In the genomic region with DNA sequence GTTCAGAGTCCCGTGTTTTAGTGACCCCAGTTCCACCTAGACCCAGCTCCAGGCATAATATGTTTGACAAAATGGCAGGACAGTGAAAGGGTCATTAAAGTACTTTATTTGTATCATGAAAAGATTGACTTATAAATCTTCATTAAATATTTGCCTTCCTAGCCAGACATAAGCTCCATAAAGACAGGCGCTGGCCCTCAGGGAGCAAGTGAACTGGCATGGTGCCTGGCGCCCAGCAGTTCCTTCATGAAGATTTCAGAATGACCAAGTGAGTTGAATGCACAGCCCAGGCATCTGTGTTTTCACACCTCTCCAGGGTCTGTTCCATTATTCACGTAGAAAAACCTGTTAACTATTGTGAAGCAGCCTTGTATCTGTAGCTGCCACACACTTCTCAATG, we compare ENCODE assay signal across 21 cellular contexts.
DNase-seq lines count a peak whose midpoint lies in the region; ATAC-seq, FAIRE-seq and TF ChIP-seq lines count a peak whose summit lies in the region.
"Had no signal": no experiment of that assay in that cellular context is flagged by ENCODE, and none has a peak within 500 bp of the region (broad histone marks: within the 10 kb centered on the region; RNA-seq: fewer than 3 reads in every experiment).

No MANE protein-coding gene starts in this region.

- intact Hi-C loops in tibial artery (cut with DNase I; ENCODE audit: low total_unique reads), result loop anchor here (5.0 kb wide), 1 partner anchor 572 kb away; no protein-coding TSS in a partner anchor

- H3K36me3 ChIP-seq in BE2C, result no peaks in the 10 kb centered on the region
- H3K36me3 ChIP-seq in tibial artery, result no peaks in the 10 kb centered on the region
- H3K36me3 ChIP-seq: sigmoid colon had no signal

- TF ChIP-seq CTCF in BE2C (IDR thresholded peaks at IDR 0.05; ENCODE audit: low read depth, low read length) (no peak), chondrocyte (IDR thresholded peaks at IDR 0.05) (no peak), tibial artery (IDR thresholded peaks at IDR 0.05) (no peak)

- no peak for ATAC-seq in GM19035 (IDR thresholded peaks at IDR 0.05; ENCODE audit: unreplicated experiment)
- ATAC-seq: stimulated activated naive CD8-positive, alpha-beta T cell treated with anti-CD3 and anti-CD28 coated beads, Interleukin-15, amount 100 ng/mL, for 72 hours had no signal

- peaks cover 6% of the 10 kb centered on the region for H3K4me1 ChIP-seq in BE2C
- H3K4me1 ChIP-seq in tibial artery, result peaks cover 0 to 11% (median 4%) of the 10 kb centered on the region in 4 donors

- no peaks in the 10 kb centered on the region for H3K9me3 Mint-ChIP-seq in chondrocyte (ENCODE audit: low read depth)
- H3K9me3 Mint-ChIP-seq: CD4-positive, CD25-positive, alpha-beta regulatory T cell; nephron progenitor cell; stimulated activated naive CD8-positive, alpha-beta T cell treated with anti-CD3 and anti-CD28 coated beads, Interleukin-15, amount 100 ng/mL, for 72 hours had no signal

- TF ChIP-seq POLR2A in GM12892 (IDR thresholded peaks at IDR 0.05; ENCODE audit: low read depth, low read length), result no peak

- no peaks in the 10 kb centered on the region for H3K27me3 ChIP-seq in BE2C
- no peaks in the 10 kb centered on the region for H3K27me3 ChIP-seq in tibial artery

- H3K9me3 ChIP-seq in BE2C (no peaks in the 10 kb centered on the region), tibial artery (no peaks in the 10 kb centered on the region)
- H3K9me3 ChIP-seq: sigmoid colon had no signal

- FAIRE-seq in GM12892 (lab: Jason Lieb, UNC), result no peak

- peaks cover 72% of the 10 kb centered on the region for H3K4me1 Mint-ChIP-seq in chondrocyte (ENCODE audit: low read depth)

- H3K4me3 ChIP-seq in BE2C (ENCODE audit: low read depth, low read length) (no peak overlapping the region), tibial artery (no peak overlapping the region)
- H3K4me3 ChIP-seq: sigmoid colon, SK-N-MC had no signal

- no peak overlapping the region for H3K27ac ChIP-seq in tibial artery
- H3K27ac ChIP-seq: sigmoid colon, SK-N-MC, VCaP had no signal

- H3K27ac Mint-ChIP-seq in chondrocyte (ENCODE audit: unreplicated experiment), result peak overlapping the region; percentile 89
- H3K27ac Mint-ChIP-seq: nephron progenitor cell; stimulated activated naive CD8-positive, alpha-beta T cell treated with anti-CD3 and anti-CD28 coated beads, Interleukin-15, amount 100 ng/mL, for 72 hours had no signal

- peak; percentile 44 for DNase-seq in A172 (ENCODE audit: low spot score)
- DNase-seq in BE2C, result peak; percentile 11
- DNase-seq in NCI-H69 (lab: John Stamatoyannopoulos, UW), result peak; percentile 80
- no peak for DNase-seq in chondrocyte (ENCODE audit: low spot score)
- no peak for DNase-seq in cortex of kidney (lab: John Stamatoyannopoulos, UW)
- DNase-seq in GM12892 (ENCODE audit: insufficient read length), result no peak
- DNase-seq in tibial artery, result no peak
- DNase-seq: activated CD4-positive, alpha-beta T cell treated with anti-CD3 and anti-CD28 coated beads for 48 hours; activated naive CD4-positive, alpha-beta T cell treated with Interleukin-2 at 50 U/mL for 16 hours; activated T-cell treated with anti-CD3 and anti-CD28 coated beads, Interleukin-2, amount 50 U/mL, for 48 hours; CD4-positive, CD25-positive, alpha-beta regulatory T cell; GF-D8; H7; NCI-H1092 treated with DMSO at 0.1 percent for 48 hours; NCI-H2081 treated with DMSO at 0.1 percent for 48 hours; nephron progenitor cell; sigmoid colon; stimulated activated naive CD8-positive, alpha-beta T cell treated with anti-CD3 and anti-CD28 coated beads, Interleukin-15, amount 100 ng/mL, for 72 hours had no signal

- no peaks in the 10 kb centered on the region for H3K36me3 Mint-ChIP-seq in chondrocyte (ENCODE audit: low read depth)
- H3K36me3 Mint-ChIP-seq: CD4-positive, CD25-positive, alpha-beta regulatory T cell had no signal

- H3K4me3 Mint-ChIP-seq in chondrocyte (ENCODE audit: unreplicated experiment), result no peak overlapping the region
- H3K4me3 Mint-ChIP-seq: CD4-positive, CD25-positive, alpha-beta regulatory T cell; nephron progenitor cell; stimulated activated naive CD8-positive, alpha-beta T cell treated with anti-CD3 and anti-CD28 coated beads, Interleukin-15, amount 100 ng/mL, for 72 hours had no signal

- no peaks in the 10 kb centered on the region for H3K27me3 Mint-ChIP-seq in chondrocyte (ENCODE audit: low read depth)
- H3K27me3 Mint-ChIP-seq: stimulated activated naive CD8-positive, alpha-beta T cell treated with anti-CD3 and anti-CD28 coated beads, Interleukin-15, amount 100 ng/mL, for 72 hours had no signal

Comparison
In these comparisons a context has a peak if more than half of its experiments do, and no peak if none do; other contexts are left out.
1. DNase-seq: peak in A172 (single experiment), BE2C (single experiment) and NCI-H69 (single experiment); none in chondrocyte (single experiment), cortex of kidney (single experiment), GM12892 (single experiment) and tibial artery (0 of 2).